8 cellular contexts compared by ENCODE assay signal in the genomic region with DNA sequence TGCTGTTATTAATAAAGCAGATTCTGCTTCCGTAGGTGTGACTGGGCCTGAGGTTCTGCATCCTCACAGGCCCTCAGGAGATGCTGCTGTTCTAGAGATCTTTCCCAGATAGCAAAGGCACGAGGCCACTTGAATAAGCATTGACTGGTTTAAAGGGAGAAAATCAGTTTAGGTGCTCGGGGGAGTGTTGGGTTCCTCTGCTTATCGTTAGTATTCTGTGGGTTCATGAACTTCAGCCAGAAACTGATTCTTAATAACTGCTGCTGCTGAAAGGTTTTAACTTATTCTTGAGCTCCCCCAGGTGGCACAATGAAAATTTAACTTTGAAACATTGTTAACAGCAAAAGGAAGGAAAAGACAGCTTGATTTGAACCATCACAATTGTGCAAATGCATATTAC. TPM values are rescaled to one million over a fixed set of nuclear protein-coding genes. Genes with fewer than 3 reads are reported as not detected.
DNase-seq lines count a peak whose midpoint lies in the region; ATAC-seq and TF ChIP-seq lines count a peak whose summit lies in the region.

No MANE protein-coding gene starts in this region.

- no peak overlapping the region for H3K4me3 ChIP-seq in psoas muscle

- CTCF ChIA-PET in activated CD4-positive, alpha-beta T cell treated with anti-CD3 and anti-CD28 coated beads for 36 hours (lab: Charles Lee) = interaction anchor here (0.7 to 4.2 kb wide), 12 partner anchors 11 to 325 kb away, joined by 3 to 27 read pairs (median 3); no protein-coding TSS in a partner anchor
- CTCF ChIA-PET in activated CD4-positive, alpha-beta memory T cell treated with anti-CD3 and anti-CD28 coated beads for 36 hours (lab: Charles Lee) = interaction anchor here (1.0 to 2.5 kb wide), 4 partner anchors 9 to 885 kb away, joined by 3 to 17 read pairs (median 4); no protein-coding TSS in a partner anchor

- no peak overlapping the region for H3K27ac ChIP-seq in psoas muscle

- TF ChIP-seq CTCF in psoas muscle (IDR thresholded peaks at IDR 0.05) = peak; percentile 21

- no peaks in the 10 kb centered on the region for H3K9me3 Mint-ChIP-seq in activated CD4-positive, alpha-beta T cell treated with anti-CD3 and anti-CD28 coated beads for 36 hours (ENCODE audit: low read depth)
- no peaks in the 10 kb centered on the region for H3K9me3 Mint-ChIP-seq in activated CD4-positive, alpha-beta memory T cell treated with anti-CD3 and anti-CD28 coated beads for 36 hours
- H3K9me3 Mint-ChIP-seq in activated T-helper 2 cell treated with anti-CD3 and anti-CD28 coated beads, Interferon-gamma antibody, Interleukin-2, Interleukin-4, amounts not matched to agents 10 μg/mL and 5 μg/mL and 100 μg/mL, durations not matched to agents 14 hours and 24 hours and 36 hours = no peaks in the 10 kb centered on the region

- no peak overlapping the region for H3K4me3 Mint-ChIP-seq in activated CD4-positive, alpha-beta T cell treated with anti-CD3 and anti-CD28 coated beads for 36 hours
- H3K4me3 Mint-ChIP-seq in activated CD4-positive, alpha-beta memory T cell treated with anti-CD3 and anti-CD28 coated beads for 36 hours = no peak overlapping the region
- H3K4me3 Mint-ChIP-seq in activated T-helper 2 cell treated with anti-CD3 and anti-CD28 coated beads, Interferon-gamma antibody, Interleukin-2, Interleukin-4, amounts not matched to agents 10 μg/mL and 5 μg/mL and 100 μg/mL, durations not matched to agents 14 hours and 24 hours and 36 hours (ENCODE audit: low read depth) = no peak overlapping the region

- intact Hi-C loops in activated CD4-positive, alpha-beta T cell treated with anti-CD3 and anti-CD28 coated beads for 36 hours (cut with DNase I, micrococcal nuclease) = loop anchor here (5.0 to 10.0 kb wide), 3 partner anchors 211 to 782 kb away; no protein-coding TSS in a partner anchor
- intact Hi-C loops in psoas muscle (cut with DNase I) = no loop called here
- intact Hi-C loops in activated CD4-positive, alpha-beta memory T cell treated with anti-CD3 and anti-CD28 coated beads for 36 hours (cut with micrococcal nuclease) = loop anchor here (1.0 kb wide), 1 partner anchor 312 kb away; no protein-coding TSS in a partner anchor
- intact Hi-C loops in activated T-helper 2 cell treated with anti-CD3 and anti-CD28 coated beads, Interferon-gamma antibody, Interleukin-2, Interleukin-4, amounts not matched to agents 10 μg/mL and 5 μg/mL and 100 μg/mL, durations not matched to agents 14 hours and 24 hours and 36 hours (cut with micrococcal nuclease) = no loop called here

- no peaks in the 10 kb centered on the region for H3K27me3 Mint-ChIP-seq in activated CD4-positive, alpha-beta T cell treated with anti-CD3 and anti-CD28 coated beads for 36 hours
- no peaks in the 10 kb centered on the region for H3K27me3 Mint-ChIP-seq in activated CD4-positive, alpha-beta memory T cell treated with anti-CD3 and anti-CD28 coated beads for 36 hours
- peaks cover 1% of the 10 kb centered on the region for H3K27me3 Mint-ChIP-seq in activated T-helper 2 cell treated with anti-CD3 and anti-CD28 coated beads, Interferon-gamma antibody, Interleukin-2, Interleukin-4, amounts not matched to agents 10 μg/mL and 5 μg/mL and 100 μg/mL, durations not matched to agents 14 hours and 24 hours and 36 hours (ENCODE audit: low read depth)

- ATAC-seq in activated CD4-positive, alpha-beta T cell treated with anti-CD3 and anti-CD28 coated beads for 36 hours = peak; percentile 37
- no peak for ATAC-seq in psoas muscle

- POLR2A ChIA-PET in activated CD4-positive, alpha-beta T cell treated with anti-CD3 and anti-CD28 coated beads for 36 hours (lab: Charles Lee) = no interaction called here
- POLR2A ChIA-PET in activated CD4-positive, alpha-beta memory T cell treated with anti-CD3 and anti-CD28 coated beads for 36 hours (lab: Charles Lee) = no interaction called here

- H3K4me1 ChIP-seq in psoas muscle = peaks cover 4% of the 10 kb centered on the region

- H3K27me3 ChIP-seq in psoas muscle (ENCODE audit: insufficient read depth in 3 of 3, low read length in 2 of 3) = no peaks in the 10 kb centered on the region

- WGBS in psoas muscle, 3 donors = 45 to 60% (median 53%) methylated on average over 4 of the region's 4 CpGs

- peaks cover 8 to 71% of the 10 kb centered on the region in 2 donors for H3K36me3 ChIP-seq in psoas muscle (ENCODE audit: insufficient read depth in 1 of 2, low read depth in 1 of 2)

- H3K9me3 ChIP-seq in psoas muscle = no peaks in the 10 kb centered on the region

- H3K27ac Mint-ChIP-seq in activated CD4-positive, alpha-beta T cell treated with anti-CD3 and anti-CD28 coated beads for 36 hours = no peak overlapping the region
- H3K27ac Mint-ChIP-seq in activated CD4-positive, alpha-beta memory T cell treated with anti-CD3 and anti-CD28 coated beads for 36 hours = no peak overlapping the region
- H3K27ac Mint-ChIP-seq in activated T-helper 2 cell treated with anti-CD3 and anti-CD28 coated beads, Interferon-gamma antibody, Interleukin-2, Interleukin-4, amounts not matched to agents 10 μg/mL and 5 μg/mL and 100 μg/mL, durations not matched to agents 14 hours and 24 hours and 36 hours = no peak overlapping the region

- peaks cover 44% of the 10 kb centered on the region for H3K4me1 Mint-ChIP-seq in activated CD4-positive, alpha-beta T cell treated with anti-CD3 and anti-CD28 coated beads for 36 hours
- peaks cover 26% of the 10 kb centered on the region for H3K4me1 Mint-ChIP-seq in activated CD4-positive, alpha-beta memory T cell treated with anti-CD3 and anti-CD28 coated beads for 36 hours (ENCODE audit: low read depth)
- peaks cover 13% of the 10 kb centered on the region for H3K4me1 Mint-ChIP-seq in activated T-helper 2 cell treated with anti-CD3 and anti-CD28 coated beads, Interferon-gamma antibody, Interleukin-2, Interleukin-4, amounts not matched to agents 10 μg/mL and 5 μg/mL and 100 μg/mL, durations not matched to agents 14 hours and 24 hours and 36 hours (ENCODE audit: low read depth)

- DNase-seq in activated CD4-positive, alpha-beta T cell treated with anti-CD3 and anti-CD28 coated beads for 36 hours = no peak
- DNase-seq in activated CD4-positive, alpha-beta T cell treated with anti-CD3 and anti-CD28 coated beads, Interleukin-2, amount 50 U/mL, for 48 hours = no peak
- peak; percentile 45 for DNase-seq in NAMALWA (ENCODE audit: low spot score)
- DNase-seq in central memory CD4-positive, alpha-beta T cell = peak; percentile 17
- no peak for DNase-seq in psoas muscle
- no peak for DNase-seq in activated CD4-positive, alpha-beta memory T cell treated with anti-CD3 and anti-CD28 coated beads for 36 hours
- DNase-seq in epidermal melanocyte (ENCODE audit: insufficient read length, low spot score) = no peak
- no peak for DNase-seq in activated T-helper 2 cell treated with anti-CD3 and anti-CD28 coated beads, Interferon-gamma antibody, Interleukin-2, Interleukin-4, amounts not matched to agents 10 μg/mL and 5 μg/mL and 100 μg/mL, durations not matched to agents 14 hours and 24 hours and 36 hours (ENCODE audit: low spot score)

- peaks cover 22% of the 10 kb centered on the region for H3K36me3 Mint-ChIP-seq in activated CD4-positive, alpha-beta T cell treated with anti-CD3 and anti-CD28 coated beads for 36 hours (ENCODE audit: low read depth)
- peaks cover 14% of the 10 kb centered on the region for H3K36me3 Mint-ChIP-seq in activated CD4-positive, alpha-beta memory T cell treated with anti-CD3 and anti-CD28 coated beads for 36 hours
- H3K36me3 Mint-ChIP-seq in activated T-helper 2 cell treated with anti-CD3 and anti-CD28 coated beads, Interferon-gamma antibody, Interleukin-2, Interleukin-4, amounts not matched to agents 10 μg/mL and 5 μg/mL and 100 μg/mL, durations not matched to agents 14 hours and 24 hours and 36 hours (ENCODE audit: low read depth) = peaks cover 7% of the 10 kb centered on the region

RNA-seq across cellular contexts. Expression of a gene that starts 56.9 kb away (rescaled TPM):
- 1 to 10 TPM; 7.8 to 7.9 TPM for total RNA-seq in activated CD4-positive, alpha-beta T cell treated with anti-CD3 and anti-CD28 coated beads for 36 hours
- total RNA-seq in psoas muscle = 10 to 100 TPM; 25.9 to 46.5 (median 43.8) TPM
- polyA plus RNA-seq in psoas muscle = 10 to 100 TPM; 16.4 to 22.3 (median 20.9) TPM
- total RNA-seq in activated CD4-positive, alpha-beta memory T cell treated with anti-CD3 and anti-CD28 coated beads for 36 hours = 1 to 10 TPM; 8.2 to 8.6 TPM
- 0.11 and 0.25 TPM in 2 replicates for total RNA-seq in activated T-helper 2 cell treated with anti-CD3 and anti-CD28 coated beads, Interferon-gamma antibody, Interleukin-2, Interleukin-4, amounts not matched to agents 10 μg/mL and 5 μg/mL and 100 μg/mL, durations not matched to agents 14 hours and 24 hours and 36 hours

Comparison
In these comparisons a context has a peak if more than half of its experiments do, and no peak if none do; other contexts are left out.
1. DNase-seq: peak in NAMALWA (single experiment) and central memory CD4-positive, alpha-beta T cell (single experiment); none in activated CD4-positive, alpha-beta T cell treated with anti-CD3 and anti-CD28 coated beads for 36 hours (single experiment), activated CD4-positive, alpha-beta T cell treated with anti-CD3 and anti-CD28 coated beads, Interleukin-2, amount 50 U/mL, for 48 hours (0 of 2), psoas muscle (0 of 2), activated CD4-positive, alpha-beta memory T cell treated with anti-CD3 and anti-CD28 coated beads for 36 hours (single experiment), epidermal melanocyte (single experiment) and activated T-helper 2 cell treated with anti-CD3 and anti-CD28 coated beads, Interferon-gamma antibody, Interleukin-2, Interleukin-4, amounts not matched to agents 10 μg/mL and 5 μg/mL and 100 μg/mL, durations not matched to agents 14 hours and 24 hours and 36 hours (single experiment).
2. intact Hi-C loops: an anchor here in activated CD4-positive, alpha-beta T cell treated with anti-CD3 and anti-CD28 coated beads for 36 hours (5.0 to 10.0 kb wide) and activated CD4-positive, alpha-beta memory T cell treated with anti-CD3 and anti-CD28 coated beads for 36 hours (1.0 kb wide); none called in psoas muscle and activated T-helper 2 cell treated with anti-CD3 and anti-CD28 coated beads, Interferon-gamma antibody, Interleukin-2, Interleukin-4, amounts not matched to agents 10 μg/mL and 5 μg/mL and 100 μg/mL, durations not matched to agents 14 hours and 24 hours and 36 hours.